Comparison of ENCODE assay signal across 14 cellular contexts in the genomic region with DNA sequence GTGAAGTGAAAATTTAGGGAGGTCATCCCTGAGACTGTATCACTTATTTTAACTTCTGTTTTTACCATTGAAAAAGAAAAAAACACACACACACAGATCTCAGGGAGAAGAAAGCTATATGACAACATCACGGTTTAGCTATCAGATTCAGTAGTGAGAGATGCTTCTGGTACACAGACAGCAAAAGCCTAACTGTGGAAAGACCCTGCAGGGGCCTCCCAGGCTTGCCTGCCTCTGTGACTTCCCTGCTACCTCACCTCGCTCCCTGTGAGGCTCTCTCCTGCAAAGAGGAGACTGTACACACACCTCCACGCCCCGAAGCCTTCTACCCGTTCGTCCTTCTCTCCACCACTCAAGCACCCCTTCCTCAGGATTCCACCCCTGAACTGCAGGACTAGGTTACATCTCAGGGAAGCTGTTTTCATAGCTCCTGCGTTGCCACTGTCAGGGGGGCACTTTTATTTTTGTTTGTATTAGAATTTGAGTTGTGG.
A peak's percentile ranks its signal among the peaks of the same experiment; 100 is the strongest.
DNase-seq lines count a peak whose midpoint lies in the region; ATAC-seq and TF ChIP-seq lines count a peak whose summit lies in the region.
"Had no signal": no experiment of that assay in that cellular context is flagged by ENCODE, and none has a peak within 500 bp of the region (broad histone marks: within the 10 kb centered on the region; RNA-seq: fewer than 3 reads in every experiment).

No MANE protein-coding gene starts in this region.

- H3F3A ChIP-seq in GM23338 (replicated peaks; ENCODE audit: low read depth) (no peaks in the 10 kb centered on the region), neural progenitor cell (ENCODE audit: low read depth) (peaks cover 6% of the 10 kb centered on the region)

- H3K9me3 ChIP-seq in neural progenitor cell (ENCODE audit: low read depth) = no peaks in the 10 kb centered on the region
- no peaks in the 10 kb centered on the region for H3K9me3 ChIP-seq in gastrocnemius medialis
- H3K9me3 ChIP-seq: A549, spleen had no signal

- H3K4me1 Mint-ChIP-seq in activated CD4-positive, alpha-beta T cell treated with anti-CD3 and anti-CD28 coated beads, Interleukin-2, amount 10 ng/mL, durations not matched to agents 7 days and 5 days = peaks cover 39% of the 10 kb centered on the region
- H3K4me1 Mint-ChIP-seq in GM23338 (peaks cover 25% of the 10 kb centered on the region), brain (peaks cover 56% of the 10 kb centered on the region), neural progenitor cell (peaks cover 29% of the 10 kb centered on the region)

- intact Hi-C loops in gastrocnemius medialis (cut with DNase I; ENCODE audit: low total_unique reads) = no loop called here

- H3K9ac ChIP-seq in neural progenitor cell = no peak overlapping the region

- H3K36me3 ChIP-seq in GM23338 (ENCODE audit: insufficient read depth) (no peaks in the 10 kb centered on the region), neural progenitor cell (no peaks in the 10 kb centered on the region), gastrocnemius medialis (no peaks in the 10 kb centered on the region)
- H3K36me3 ChIP-seq: spleen had no signal

- no peak overlapping the region for H3K4me3 ChIP-seq in GM23338
- no peak overlapping the region for H3K4me3 ChIP-seq in neural progenitor cell
- no peak overlapping the region for H3K4me3 ChIP-seq in gastrocnemius medialis
- H3K4me3 ChIP-seq: A549, lung had no signal

- in situ Hi-C loops in gastrocnemius medialis (cut with MboI; ENCODE audit: low sequenced_read_pairs in 4 of 4) = no loop called here

- no peaks in the 10 kb centered on the region for H3K9me2 ChIP-seq in GM23338 (ENCODE audit: insufficient read depth)

- no peak overlapping the region for H2AFZ ChIP-seq in GM23338
- no peak overlapping the region for H2AFZ ChIP-seq in neural progenitor cell (replicated peaks)

- H3K36me3 Mint-ChIP-seq in activated CD4-positive, alpha-beta T cell treated with anti-CD3 and anti-CD28 coated beads, Interleukin-2, amount 10 ng/mL, durations not matched to agents 7 days and 5 days (ENCODE audit: low read depth) = no peaks in the 10 kb centered on the region
- H3K36me3 Mint-ChIP-seq in GM23338 (ENCODE audit: low read depth) (no peaks in the 10 kb centered on the region), brain (no peaks in the 10 kb centered on the region), neural progenitor cell (no peaks in the 10 kb centered on the region)

- no peaks in the 10 kb centered on the region for H3K9me3 Mint-ChIP-seq in activated CD4-positive, alpha-beta T cell treated with anti-CD3 and anti-CD28 coated beads, Interleukin-2, amount 10 ng/mL, durations not matched to agents 7 days and 5 days
- no peaks in the 10 kb centered on the region for H3K9me3 Mint-ChIP-seq in GM23338
- H3K9me3 Mint-ChIP-seq in brain = no peaks in the 10 kb centered on the region
- H3K9me3 Mint-ChIP-seq in neural progenitor cell = no peaks in the 10 kb centered on the region

- no peak for TF ChIP-seq CTCF in GM23338 (conservative IDR thresholded peaks at IDR 0.05; ENCODE audit: low read depth in 2 of 2)
- no peak for TF ChIP-seq CTCF in brain (conservative IDR thresholded peaks at IDR 0.05)
- TF ChIP-seq CTCF in neural progenitor cell (IDR thresholded peaks at IDR 0.05) = no peak
- TF ChIP-seq CTCF in gastrocnemius medialis (IDR thresholded peaks at IDR 0.05 in 4 of 5, conservative IDR thresholded peaks at IDR 0.05 in 1 of 5) = no peak

- H3K27me3 ChIP-seq in GM23338 (ENCODE audit: insufficient read depth) (no peaks in the 10 kb centered on the region), neural progenitor cell (no peaks in the 10 kb centered on the region), gastrocnemius medialis (no peaks in the 10 kb centered on the region)
- H3K27me3 ChIP-seq: dorsolateral prefrontal cortex, spleen had no signal

- POLR2A ChIA-PET in activated CD4-positive, alpha-beta T cell treated with anti-CD3 and anti-CD28 coated beads, Interleukin-2, amount 10 ng/mL, durations not matched to agents 7 days and 5 days (lab: Charles Lee) = interaction anchor here (0.6 kb wide), 1 partner anchor 12 kb away, joined by 4 read pairs; no protein-coding TSS in a partner anchor

- H3K4me3 Mint-ChIP-seq in activated CD4-positive, alpha-beta T cell treated with anti-CD3 and anti-CD28 coated beads, Interleukin-2, amount 10 ng/mL, durations not matched to agents 7 days and 5 days = peak overlapping the region; percentile 67
- no peak overlapping the region for H3K4me3 Mint-ChIP-seq in GM23338
- peak overlapping the region in 4 of 5 experiments; percentile 9 to 68 (median 50) for H3K4me3 Mint-ChIP-seq in brain
- H3K4me3 Mint-ChIP-seq in neural progenitor cell = no peak overlapping the region

- DNase-seq in activated CD4-positive, alpha-beta T cell treated with anti-CD3 and anti-CD28 coated beads, Interleukin-2, amount 10 ng/mL, durations not matched to agents 7 days and 5 days = peak; percentile 9
- no peak for DNase-seq in activated CD4-positive, alpha-beta T cell treated with anti-CD3 and anti-CD28 coated beads for 4 hours
- DNase-seq in GM23338 (ENCODE audit: low spot score) = no peak
- DNase-seq in neural progenitor cell (ENCODE audit: low spot score) = no peak
- no peak for DNase-seq in gastrocnemius medialis
- DNase-seq in ecto neural progenitor cell (ENCODE audit: low spot score) = no peak
- DNase-seq: NCI-H1930, NCI-H526, spleen had no signal

- H3K27me3 Mint-ChIP-seq in activated CD4-positive, alpha-beta T cell treated with anti-CD3 and anti-CD28 coated beads, Interleukin-2, amount 10 ng/mL, durations not matched to agents 7 days and 5 days = no peaks in the 10 kb centered on the region
- no peaks in the 10 kb centered on the region for H3K27me3 Mint-ChIP-seq in GM23338 (ENCODE audit: insufficient read depth, low read depth, poor library complexity)
- H3K27me3 Mint-ChIP-seq in brain = no peaks in the 10 kb centered on the region
- no peaks in the 10 kb centered on the region for H3K27me3 Mint-ChIP-seq in neural progenitor cell (ENCODE audit: insufficient read depth, low read depth)

- TF ChIP-seq POLR2A in gastrocnemius medialis (IDR thresholded peaks at IDR 0.05) = no peak

- no peak overlapping the region for H3K4me2 ChIP-seq in GM23338
- peak overlapping the region; percentile 65 for H3K4me2 ChIP-seq in neural progenitor cell
- H3K4me2 ChIP-seq: A549 had no signal

- H3K27ac Mint-ChIP-seq in activated CD4-positive, alpha-beta T cell treated with anti-CD3 and anti-CD28 coated beads, Interleukin-2, amount 10 ng/mL, durations not matched to agents 7 days and 5 days = peak overlapping the region; percentile 91
- H3K27ac Mint-ChIP-seq in GM23338 = no peak overlapping the region
- H3K27ac Mint-ChIP-seq in brain = peak overlapping the region in 4 of 5 experiments; percentile 31 to 69 (median 52)
- no peak overlapping the region for H3K27ac Mint-ChIP-seq in neural progenitor cell

- H3K4me1 ChIP-seq in GM23338 (ENCODE audit: insufficient read depth) = no peaks in the 10 kb centered on the region; the same call in 1 of the 2 replicates
- H3K4me1 ChIP-seq in neural progenitor cell = peaks cover 7% of the 10 kb centered on the region
- no peaks in the 10 kb centered on the region for H3K4me1 ChIP-seq in gastrocnemius medialis
- H3K4me1 ChIP-seq: A549 had no signal

- no peak overlapping the region for H3K27ac ChIP-seq in GM23338 (ENCODE audit: low read depth)
- no peak overlapping the region for H3K27ac ChIP-seq in neural progenitor cell
- no peak overlapping the region for H3K27ac ChIP-seq in gastrocnemius medialis
- H3K27ac ChIP-seq: A549 had no signal

- H4K20me1 ChIP-seq in GM23338 (replicated peaks; ENCODE audit: insufficient read depth) (no peaks in the 10 kb centered on the region), neural progenitor cell (ENCODE audit: low read depth) (no peaks in the 10 kb centered on the region)

- H3K79me2 ChIP-seq in GM23338 (replicated peaks; ENCODE audit: insufficient read depth) (no peaks in the 10 kb centered on the region), neural progenitor cell (ENCODE audit: low read depth) (no peaks in the 10 kb centered on the region)

- CTCF ChIA-PET in activated CD4-positive, alpha-beta T cell treated with anti-CD3 and anti-CD28 coated beads, Interleukin-2, amount 10 ng/mL, durations not matched to agents 7 days and 5 days (lab: Charles Lee) = interaction anchor here (0.6 kb wide), 1 partner anchor 1637 kb away, joined by 3 read pairs; no protein-coding TSS in a partner anchor

- ATAC-seq in GM23338 = peak; percentile 55
- no peak for ATAC-seq in gastrocnemius medialis
- no peak for ATAC-seq in HG03565 (IDR thresholded peaks at IDR 0.05; ENCODE audit: unreplicated experiment)

TF ChIP-seq in GM23338, 12 proteins besides CTCF, POLR2A, EP300 and RAD21 (continues in another document):
- TF ChIP-seq, protein P1, sequence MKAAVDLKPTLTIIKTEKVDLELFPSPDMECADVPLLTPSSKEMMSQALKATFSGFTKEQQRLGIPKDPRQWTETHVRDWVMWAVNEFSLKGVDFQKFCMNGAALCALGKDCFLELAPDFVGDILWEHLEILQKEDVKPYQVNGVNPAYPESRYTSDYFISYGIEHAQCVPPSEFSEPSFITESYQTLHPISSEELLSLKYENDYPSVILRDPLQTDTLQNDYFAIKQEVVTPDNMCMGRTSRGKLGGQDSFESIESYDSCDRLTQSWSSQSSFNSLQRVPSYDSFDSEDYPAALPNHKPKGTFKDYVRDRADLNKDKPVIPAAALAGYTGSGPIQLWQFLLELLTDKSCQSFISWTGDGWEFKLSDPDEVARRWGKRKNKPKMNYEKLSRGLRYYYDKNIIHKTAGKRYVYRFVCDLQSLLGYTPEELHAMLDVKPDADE (IDR thresholded peaks at IDR 0.05) = no peak
- TF ChIP-seq ZNF331 (CRISPR knock-in tag; IDR thresholded peaks at IDR 0.05; ENCODE audit: low read depth) = no peak

Comparison
In these comparisons a context has a peak if more than half of its experiments do, and no peak if none do; other contexts are left out.
1. H3K27ac Mint-ChIP-seq: peak in activated CD4-positive, alpha-beta T cell treated with anti-CD3 and anti-CD28 coated beads, Interleukin-2, amount 10 ng/mL, durations not matched to agents 7 days and 5 days (single experiment) and brain (4 of 5); none in GM23338 (single experiment) and neural progenitor cell (single experiment).
2. H3K4me3 Mint-ChIP-seq: peak in activated CD4-positive, alpha-beta T cell treated with anti-CD3 and anti-CD28 coated beads, Interleukin-2, amount 10 ng/mL, durations not matched to agents 7 days and 5 days (single experiment) and brain (4 of 5); none in GM23338 (single experiment) and neural progenitor cell (single experiment).